ENCODE assay signal across 25 cellular contexts in the genomic region with DNA sequence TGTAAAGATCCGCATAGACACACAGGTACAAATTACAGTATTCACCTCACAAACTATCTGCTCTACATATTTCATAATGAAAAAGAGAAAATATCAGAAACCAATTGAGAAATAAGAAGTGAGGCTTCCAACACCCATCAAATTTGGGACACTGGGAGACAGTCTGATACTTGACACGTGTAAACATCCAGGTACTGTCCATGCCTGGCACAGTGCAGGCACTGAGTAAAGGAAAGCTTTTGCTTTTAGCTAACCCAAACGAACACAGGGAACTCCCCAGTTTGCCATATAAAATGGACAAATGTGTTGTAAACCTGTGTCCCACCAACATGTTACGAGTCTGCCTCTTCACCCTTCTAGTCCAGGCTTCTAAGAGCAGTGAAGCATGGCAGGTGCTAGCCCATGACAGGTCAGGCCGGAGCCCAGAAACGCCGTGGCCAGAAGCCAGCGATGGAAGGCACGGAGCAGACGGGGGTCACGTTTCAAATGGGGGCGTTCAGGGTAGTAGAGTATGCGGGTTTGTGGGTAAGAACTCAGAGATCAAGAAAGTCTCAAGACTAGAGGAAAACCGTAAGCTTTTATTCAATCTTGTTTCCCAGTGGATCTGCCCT. TPM values are rescaled to one million over a fixed set of nuclear protein-coding genes. Genes with fewer than 3 reads are reported as not detected.
DNase-seq lines count a peak whose midpoint lies in the region; ATAC-seq, FAIRE-seq and TF ChIP-seq lines count a peak whose summit lies in the region.
"Had no signal": no experiment of that assay in that cellular context is flagged by ENCODE, and none has a peak within 500 bp of the region (broad histone marks: within the 10 kb centered on the region; RNA-seq: fewer than 3 reads in every experiment).

No MANE protein-coding gene starts in this region.

- H3K79me1 ChIP-seq in IMR-90 (ENCODE audit: low read depth in 1 of 2, low read length in 2 of 2) = peaks cover 17 to 58% of the 10 kb centered on the region in 2 experiments

- H2BK20ac ChIP-seq in IMR-90 (ENCODE audit: low read depth, low read length) = no peak overlapping the region

- dilution Hi-C loops in IMR-90 (cut with HindIII; ENCODE audit: low sequenced_read_pairs, unreplicated experiment) = no loop called here

- H3K18ac ChIP-seq in IMR-90 (ENCODE audit: low read depth, low read length) = no peak overlapping the region

- CTCF ChIA-PET in IMR-90 (lab: Yijun Ruan, JAX) = no interaction called here

- H3K36me3 ChIP-seq in IMR-90 (ENCODE audit: control insufficient read depth, insufficient read depth, low read length) = peaks cover 1% of the 10 kb centered on the region; the same call in 1 of the 2 replicates
- peaks cover 8% of the 10 kb centered on the region for H3K36me3 ChIP-seq in astrocyte (ENCODE audit: insufficient read depth, low read length)
- no peaks in the 10 kb centered on the region for H3K36me3 ChIP-seq in left ventricle myocardium inferior
- H3K36me3 ChIP-seq in parathyroid adenoma (ENCODE audit: control insufficient read depth, insufficient read depth, low read length) = no peaks in the 10 kb centered on the region
- H3K36me3 ChIP-seq: left lung, ovary, tibial nerve had no signal

- H3K79me2 ChIP-seq in astrocyte (ENCODE audit: insufficient read depth, low read length) (peaks cover 100% of the 10 kb centered on the region), parathyroid adenoma (peaks cover 21% of the 10 kb centered on the region)

- TF ChIP-seq POLR2A in IMR-90 (IDR thresholded peaks at IDR 0.05; ENCODE audit: low read depth, low read length) (no peak), lower leg skin (IDR thresholded peaks at IDR 0.05) (no peak)

- POLR2A ChIA-PET in IMR-90 (lab: Charles Lee; ENCODE audit: unreplicated experiment) = no interaction called here

- H3K4me1 ChIP-seq in IMR-90 (ENCODE audit: control insufficient read depth, insufficient read depth, low read length) (peaks cover 14% of the 10 kb centered on the region), astrocyte (ENCODE audit: insufficient read depth, low read length) (peaks cover 28% of the 10 kb centered on the region), left ventricle myocardium inferior (peaks cover 94% of the 10 kb centered on the region), parathyroid adenoma (peaks cover 63% of the 10 kb centered on the region)
- H3K4me1 ChIP-seq: left lung had no signal

- 95% methylated on average over 4 of the region's 14 CpGs; no CpG with 5 or more reads in 1 of the 2 experiments for WGBS in IMR-90 (ENCODE audit: extremely low coverage in 2 of 2, insufficient read length in 1 of 2), 2 experiments
- 82 to 83% methylated on average over 14 of the region's 14 CpGs for WGBS in lower leg skin, 2 donors

- no peaks in the 10 kb centered on the region for H3K9me3 Mint-ChIP-seq in astrocyte (ENCODE audit: unreplicated experiment)
- peaks cover 12% of the 10 kb centered on the region for H3K9me3 Mint-ChIP-seq in activated naive CD8-positive, alpha-beta T cell treated with anti-CD3 and anti-CD28 coated beads, Interleukin-2, amount 50 U/mL, for 24 hours
- H3K9me3 Mint-ChIP-seq: activated CD4-positive, alpha-beta T cell treated with anti-CD3 and anti-CD28 coated beads, Interleukin-2, amount 10 ng/mL, durations not matched to agents 7 days and 5 days; activated naive CD4-positive, alpha-beta T cell treated with anti-CD3 and anti-CD28 coated beads, Interleukin-2, amount 50 U/mL, for 24 hours; stimulated activated naive CD8-positive, alpha-beta T cell treated with anti-CD3 and anti-CD28 coated beads, Interleukin-15, Interleukin-2, amounts not matched to agents 100 ng/mL and 50 ng/mL, for 24 hours had no signal

- H4K91ac ChIP-seq in IMR-90 (ENCODE audit: insufficient read depth, low read depth, low read length) = no peak overlapping the region; the same call in 1 of the 2 replicates

- H3K27ac ChIP-seq in IMR-90 (ENCODE audit: insufficient read depth, low read length) (no peak overlapping the region), astrocyte (ENCODE audit: low read depth, low read length) (no peak overlapping the region), left ventricle myocardium inferior (replicated peaks) (peak overlapping the region; percentile 78), parathyroid adenoma (peak overlapping the region; percentile 79)
- H3K27ac ChIP-seq: left lung, ovary, tibial nerve had no signal

- H2AK9ac ChIP-seq in IMR-90 (replicated peaks; ENCODE audit: low read depth, low read length, poor library complexity) = no peak overlapping the region

- no peak overlapping the region for H3K23ac ChIP-seq in IMR-90 (ENCODE audit: low read depth, low read length)

- no peak overlapping the region for H3K9ac ChIP-seq in IMR-90 (ENCODE audit: low read depth, low read length)
- no peak overlapping the region for H3K9ac ChIP-seq in astrocyte (ENCODE audit: low read length)
- no peak overlapping the region for H3K9ac ChIP-seq in parathyroid adenoma

- DNase-seq in IMR-90 (no peak), astrocyte (ENCODE audit: low read depth) (no peak), left ventricle myocardium inferior (peak; percentile 37), cerebellar nuclear complex (lab: John Stamatoyannopoulos, UW) (no peak), lower leg skin (ENCODE audit: low spot score in 2 of 2) (no peak)
- DNase-seq in activated naive CD8-positive, alpha-beta T cell treated with anti-CD3 and anti-CD28 coated beads, Interleukin-2, amount 50 U/mL, for 24 hours = no peak
- DNase-seq: activated CD4-positive, alpha-beta T cell treated with anti-CD3 and anti-CD28 coated beads, Interleukin-2, amount 10 ng/mL, durations not matched to agents 7 days and 5 days; anterior cingulate cortex; central memory CD4-positive, alpha-beta T cell; head of caudate nucleus; KG1; left lung; natural killer cell; NCI-H748 treated with DMSO at 0.1 percent for 48 hours; OCI-M1; ovary; SW 1271; T1000 had no signal

- no peak for ATAC-seq in IMR-90 (ENCODE audit: low read depth)
- no peak for ATAC-seq in activated naive CD8-positive, alpha-beta T cell treated with anti-CD3 and anti-CD28 coated beads, Interleukin-2, amount 50 U/mL, for 24 hours
- ATAC-seq: left lung, natural killer cell, sciatic nerve had no signal

- H3K27me3 Mint-ChIP-seq in astrocyte (ENCODE audit: low read depth, unreplicated experiment) = no peaks in the 10 kb centered on the region
- no peaks in the 10 kb centered on the region for H3K27me3 Mint-ChIP-seq in activated naive CD8-positive, alpha-beta T cell treated with anti-CD3 and anti-CD28 coated beads, Interleukin-2, amount 50 U/mL, for 24 hours
- H3K27me3 Mint-ChIP-seq: activated CD4-positive, alpha-beta T cell treated with anti-CD3 and anti-CD28 coated beads, Interleukin-2, amount 10 ng/mL, durations not matched to agents 7 days and 5 days; activated naive CD4-positive, alpha-beta T cell treated with anti-CD3 and anti-CD28 coated beads, Interleukin-2, amount 50 U/mL, for 24 hours; stimulated activated naive CD8-positive, alpha-beta T cell treated with anti-CD3 and anti-CD28 coated beads, Interleukin-15, Interleukin-2, amounts not matched to agents 100 ng/mL and 50 ng/mL, for 24 hours had no signal

- H2BK120ac ChIP-seq in IMR-90 (ENCODE audit: low read depth, low read length) = no peak overlapping the region

- no peak for TF ChIP-seq RAD21 in IMR-90 (IDR thresholded peaks at IDR 0.05; ENCODE audit: low read length)

- H3K4me2 ChIP-seq in IMR-90 (ENCODE audit: low read depth, low read length) (no peak overlapping the region), astrocyte (ENCODE audit: low read length) (no peak overlapping the region), parathyroid adenoma (ENCODE audit: low read length) (peak overlapping the region; percentile 56)

- peaks cover 51% of the 10 kb centered on the region for H3K4me1 Mint-ChIP-seq in astrocyte (ENCODE audit: low read depth, unreplicated experiment)
- H3K4me1 Mint-ChIP-seq in activated naive CD8-positive, alpha-beta T cell treated with anti-CD3 and anti-CD28 coated beads, Interleukin-2, amount 50 U/mL, for 24 hours = no peaks in the 10 kb centered on the region
- H3K4me1 Mint-ChIP-seq: activated CD4-positive, alpha-beta T cell treated with anti-CD3 and anti-CD28 coated beads, Interleukin-2, amount 10 ng/mL, durations not matched to agents 7 days and 5 days; activated naive CD4-positive, alpha-beta T cell treated with anti-CD3 and anti-CD28 coated beads, Interleukin-2, amount 50 U/mL, for 24 hours; natural killer cell had no signal

- H2BK5ac ChIP-seq in IMR-90 (ENCODE audit: low read depth, low read length, poor library complexity, severe bottlenecking) = no peak overlapping the region

- no peaks in the 10 kb centered on the region for H3K27me3 ChIP-seq in IMR-90 (ENCODE audit: control insufficient read depth, insufficient read depth, low read length)
- H3K27me3 ChIP-seq in astrocyte (ENCODE audit: insufficient read depth, low read length) = no peaks in the 10 kb centered on the region
- H3K27me3 ChIP-seq in left ventricle myocardium inferior (ENCODE audit: low read depth) = no peaks in the 10 kb centered on the region
- H3K27me3 ChIP-seq in parathyroid adenoma (ENCODE audit: control insufficient read depth, insufficient read depth, low read length) = no peaks in the 10 kb centered on the region
- H3K27me3 ChIP-seq: left lung, ovary, tibial nerve had no signal

- H4K5ac ChIP-seq in IMR-90 (ENCODE audit: low read depth, low read length) = no peak overlapping the region

- no peaks in the 10 kb centered on the region for H3K9me3 ChIP-seq in IMR-90 (ENCODE audit: control insufficient read depth, insufficient read depth, low read length)
- no peaks in the 10 kb centered on the region for H3K9me3 ChIP-seq in astrocyte (ENCODE audit: insufficient read depth, low read depth, low read length)
- no peaks in the 10 kb centered on the region for H3K9me3 ChIP-seq in left ventricle myocardium inferior (replicated peaks)
- H3K9me3 ChIP-seq in parathyroid adenoma (ENCODE audit: control insufficient read depth, low read length) = no peaks in the 10 kb centered on the region
- H3K9me3 ChIP-seq: left lung, ovary, tibial nerve had no signal

- no peak overlapping the region for H3K14ac ChIP-seq in IMR-90 (replicated peaks; ENCODE audit: low read depth, low read length)

- H3K56ac ChIP-seq in IMR-90 (ENCODE audit: extremely low read depth, insufficient read depth, low read length) = no peak overlapping the region

- TF ChIP-seq CTCF in IMR-90 (conservative IDR thresholded peaks at IDR 0.05; ENCODE audit: low read depth, low read length) (no peak), astrocyte (IDR thresholded peaks at IDR 0.05; ENCODE audit: insufficient read depth, low read depth, low read length) (no peak), left ventricle myocardium inferior (IDR thresholded peaks at IDR 0.05; ENCODE audit: borderline replicate concordance) (no peak), parathyroid adenoma (IDR thresholded peaks at IDR 0.05) (no peak), lower leg skin (IDR thresholded peaks at IDR 0.05) (no peak)

- no peak overlapping the region for H3K4ac ChIP-seq in IMR-90 (ENCODE audit: low read depth, low read length)

- intact Hi-C loops in IMR-90 (cut with micrococcal nuclease) = no loop called here
- intact Hi-C loops in left ventricle myocardium inferior (cut with micrococcal nuclease) = no loop called here
- intact Hi-C loops in lower leg skin (cut with DNase I; ENCODE audit: low total_unique reads) = no loop called here

- in situ Hi-C loops in IMR-90 (cut with MboI; ENCODE audit: low sequenced_read_pairs) = no loop called here

- peak overlapping the region; percentile 36 for H3K4me3 Mint-ChIP-seq in astrocyte (ENCODE audit: unreplicated experiment)
- H3K4me3 Mint-ChIP-seq in activated naive CD8-positive, alpha-beta T cell treated with anti-CD3 and anti-CD28 coated beads, Interleukin-2, amount 50 U/mL, for 24 hours = no peak overlapping the region
- H3K4me3 Mint-ChIP-seq: activated CD4-positive, alpha-beta T cell treated with anti-CD3 and anti-CD28 coated beads, Interleukin-2, amount 10 ng/mL, durations not matched to agents 7 days and 5 days; activated naive CD4-positive, alpha-beta T cell treated with anti-CD3 and anti-CD28 coated beads, Interleukin-2, amount 50 U/mL, for 24 hours; activated T-helper 1 cell treated with anti-CD3 and anti-CD28 coated beads, Interleukin-12 subunit alpha, Interleukin-12 subunit beta, Interleukin-2, Interleukin-4 antibody, amounts not matched to agents 30 ng/mL and 10 ng/mL and 1 ng/mL, durations not matched to agents 14 hours and 24 hours and 36 hours; CD14-positive monocyte; natural killer cell; stimulated activated naive CD8-positive, alpha-beta T cell treated with anti-CD3 and anti-CD28 coated beads, Interleukin-15, Interleukin-2, amounts not matched to agents 100 ng/mL and 50 ng/mL, for 24 hours had no signal

- no peak overlapping the region for H4K8ac ChIP-seq in IMR-90 (ENCODE audit: low read depth in 2 of 2, low read length in 2 of 2)

- FAIRE-seq in astrocyte (lab: Jason Lieb, UNC) = no peak

- no peak overlapping the region for H2AK5ac ChIP-seq in IMR-90 (ENCODE audit: low read depth, low read length)

- no peak overlapping the region for H2AFZ ChIP-seq in IMR-90 (replicated peaks; ENCODE audit: low read length, poor library complexity)
- no peak overlapping the region for H2AFZ ChIP-seq in astrocyte (ENCODE audit: low read depth, low read length)
- H2AFZ ChIP-seq in parathyroid adenoma = peak overlapping the region; percentile 15

- no TSS peak for BruUV-seq in IMR-90 (replicated peaks; lab: Mats Ljungman, UMichigan)

- peaks cover 4% of the 10 kb centered on the region for H3K36me3 Mint-ChIP-seq in astrocyte (ENCODE audit: low read depth, unreplicated experiment)
- H3K36me3 Mint-ChIP-seq in activated naive CD8-positive, alpha-beta T cell treated with anti-CD3 and anti-CD28 coated beads, Interleukin-2, amount 50 U/mL, for 24 hours (ENCODE audit: low read depth) = no peaks in the 10 kb centered on the region
- H3K36me3 Mint-ChIP-seq: activated naive CD4-positive, alpha-beta T cell treated with anti-CD3 and anti-CD28 coated beads, Interleukin-2, amount 50 U/mL, for 24 hours; CD14-positive monocyte; natural killer cell had no signal

- no peaks in the 10 kb centered on the region for H4K20me1 ChIP-seq in IMR-90 (ENCODE audit: insufficient read depth, low read length)
- H4K20me1 ChIP-seq in astrocyte (ENCODE audit: insufficient read depth, low read length) = peaks cover 77% of the 10 kb centered on the region

- H3K4me3 ChIP-seq in IMR-90 (ENCODE audit: insufficient read depth, low read depth, low read length) (no peak overlapping the region), astrocyte (ENCODE audit: insufficient read depth, low read depth, low read length) (no peak overlapping the region), left ventricle myocardium inferior (no peak overlapping the region), parathyroid adenoma (ENCODE audit: low read depth, low read length) (no peak overlapping the region), lower leg skin (ENCODE audit: low read depth, poor library complexity, severe bottlenecking) (no peak overlapping the region)
- H3K4me3 ChIP-seq: left lung, ovary, tibial nerve had no signal

- H2BK15ac ChIP-seq in IMR-90 (ENCODE audit: low read depth, low read length) = 0 out of 3 replicates have a peak overlapping the region, but pooled peaks have one; percentile 31

- H3K9me1 ChIP-seq in IMR-90 (ENCODE audit: insufficient read depth, low read length) = peaks cover 11% of the 10 kb centered on the region

- no peak overlapping the region for H3K27ac Mint-ChIP-seq in astrocyte (ENCODE audit: unreplicated experiment)
- no peak overlapping the region for H3K27ac Mint-ChIP-seq in activated naive CD8-positive, alpha-beta T cell treated with anti-CD3 and anti-CD28 coated beads, Interleukin-2, amount 50 U/mL, for 24 hours
- H3K27ac Mint-ChIP-seq: activated CD4-positive, alpha-beta T cell treated with anti-CD3 and anti-CD28 coated beads, Interleukin-2, amount 10 ng/mL, durations not matched to agents 7 days and 5 days; activated naive CD4-positive, alpha-beta T cell treated with anti-CD3 and anti-CD28 coated beads, Interleukin-2, amount 50 U/mL, for 24 hours; activated T-helper 1 cell treated with anti-CD3 and anti-CD28 coated beads, Interleukin-12 subunit alpha, Interleukin-12 subunit beta, Interleukin-2, Interleukin-4 antibody, amounts not matched to agents 30 ng/mL and 10 ng/mL and 1 ng/mL, durations not matched to agents 14 hours and 24 hours and 36 hours; CD14-positive monocyte; natural killer cell; stimulated activated naive CD8-positive, alpha-beta T cell treated with anti-CD3 and anti-CD28 coated beads, Interleukin-15, Interleukin-2, amounts not matched to agents 100 ng/mL and 50 ng/mL, for 24 hours had no signal

RNA-seq across cellular contexts. Expression of gene CDH2, which starts 27.0 kb away (rescaled TPM):
- total RNA-seq in IMR-90 (2012; rRNA removed) (105 and 111 TPM in 2 replicates), astrocyte (326 and 363 TPM in 2 replicates), left ventricle myocardium inferior (370 TPM), lower leg skin (under 1 TPM; 0.13 to 0.95 (median 0.64) TPM)
- 53.3 and 55.6 TPM in 2 replicates for polyA plus RNA-seq in IMR-90 (2012; rRNA removed)
- 14.4 and 20.4 TPM in 2 replicates for polyA plus RNA-seq in IMR-90 (2012; cell fraction: cytosol; rRNA removed)
- 5.2 and 17.4 TPM in 2 replicates for polyA plus RNA-seq in IMR-90 (2012; cell fraction: nucleus; rRNA removed; ENCODE audit: low replicate concordance)
- total RNA-seq: activated CD4-positive, alpha-beta T cell treated with anti-CD3 and anti-CD28 coated beads, Interleukin-2, amount 10 ng/mL, durations not matched to agents 7 days and 5 days had no signal

Comparison
In these comparisons a context has a peak if more than half of its experiments do, and no peak if none do; other contexts are left out.
1. H3K27ac ChIP-seq: peak in left ventricle myocardium inferior (single experiment) and parathyroid adenoma (single experiment); none in IMR-90 (single experiment) and astrocyte (single experiment).
2. RNA of gene CDH2, which starts 27.0 kb away (total RNA-seq): 370 TPM in left ventricle myocardium inferior (single experiment), 326 to 363 TPM in astrocyte and 105 to 111 TPM in IMR-90; 0.13 to 0.95 TPM in lower leg skin; every median in the first group is over 10 times any median in the second.